ENCODE assay signal across 14 cellular contexts in the genomic region with DNA sequence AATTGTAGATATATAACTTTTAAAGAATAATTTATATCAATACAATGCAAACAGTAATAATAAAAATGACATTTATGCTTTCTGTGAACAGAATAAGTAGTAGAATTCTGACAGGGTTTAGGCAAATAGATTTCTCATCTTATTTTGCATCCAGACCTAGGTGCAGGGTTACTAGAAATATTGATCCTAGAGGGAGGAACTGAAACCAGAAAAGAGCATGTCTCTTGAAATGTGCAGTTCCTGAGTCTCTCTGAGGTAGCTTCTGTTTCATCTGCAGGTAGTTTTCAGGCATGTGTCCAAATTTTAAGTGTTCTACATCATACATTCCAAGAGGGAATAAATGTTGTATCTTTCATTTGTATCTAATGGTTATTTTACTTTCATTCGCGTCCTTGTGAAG.
DNase-seq lines count a peak whose midpoint lies in the region; ATAC-seq and TF ChIP-seq lines count a peak whose summit lies in the region.
"Had no signal": no experiment of that assay in that cellular context is flagged by ENCODE, and none has a peak within 500 bp of the region (broad histone marks: within the 10 kb centered on the region; RNA-seq: fewer than 3 reads in every experiment).

No MANE protein-coding gene starts in this region.

- no peaks in the 10 kb centered on the region for H3K9me3 ChIP-seq in suprapubic skin
- H3K9me3 ChIP-seq: lower lobe of right lung, SJSA1 had no signal

- H3K36me3 Mint-ChIP-seq in neural crest cell (ENCODE audit: low read depth), result no peaks in the 10 kb centered on the region

- no peaks in the 10 kb centered on the region for H3K27me3 Mint-ChIP-seq in neural crest cell (ENCODE audit: low read depth)

- no peaks in the 10 kb centered on the region for H3K27me3 ChIP-seq in suprapubic skin
- H3K27me3 ChIP-seq: SJSA1 had no signal

- ATAC-seq in GM19043 (IDR thresholded peaks at IDR 0.05; ENCODE audit: low read depth, unreplicated experiment) (peak; percentile 98), GM21825 (IDR thresholded peaks at IDR 0.05; ENCODE audit: unreplicated experiment) (peak; percentile 95), HG03139 (IDR thresholded peaks at IDR 0.05; ENCODE audit: unreplicated experiment) (peak; percentile 99)
- ATAC-seq: activated CD4-positive, CD25-positive, alpha-beta regulatory T cell treated with anti-CD3 and anti-CD28 coated beads, Interleukin-2, amount 50 U/mL, for 24 hours; lower lobe of right lung had no signal

- DNase-seq in neural crest cell (ENCODE audit: low read depth, low spot score) (no peak), SIG-M5 (lab: John Stamatoyannopoulos, UW) (no peak), SHP77 treated with DMSO at 0.1 percent for 48 hours (lab: John Stamatoyannopoulos, UW) (no peak), suprapubic skin (ENCODE audit: low spot score in 2 of 2) (no peak)
- DNase-seq: hypothalamus; lower lobe of right lung; NCI-H524 treated with DMSO at 0.1 percent for 48 hours; stimulated activated CD4-positive, alpha-beta T cell treated with anti-CD3 and anti-CD28 coated beads, Interleukin-15, amount 100 ng/mL, for 24 hours had no signal

- WGBS in suprapubic skin, result 90% methylated on average over 2 of the region's 2 CpGs

- no peak overlapping the region for H3K4me3 Mint-ChIP-seq in neural crest cell
- H3K4me3 Mint-ChIP-seq: activated T-helper 1 cell treated with anti-CD3 and anti-CD28 coated beads, Interleukin-12 subunit alpha, Interleukin-12 subunit beta, Interleukin-2, Interleukin-4 antibody, amounts not matched to agents 30 ng/mL and 10 ng/mL and 1 ng/mL, durations not matched to agents 14 hours and 24 hours and 36 hours had no signal

- H3K4me1 Mint-ChIP-seq in neural crest cell, result no peaks in the 10 kb centered on the region

- H3K27ac Mint-ChIP-seq in neural crest cell (ENCODE audit: unreplicated experiment), result peak overlapping the region; percentile 81
- H3K27ac Mint-ChIP-seq: activated T-helper 1 cell treated with anti-CD3 and anti-CD28 coated beads, Interleukin-12 subunit alpha, Interleukin-12 subunit beta, Interleukin-2, Interleukin-4 antibody, amounts not matched to agents 30 ng/mL and 10 ng/mL and 1 ng/mL, durations not matched to agents 14 hours and 24 hours and 36 hours had no signal

- TF ChIP-seq CTCF in neural crest cell (conservative IDR thresholded peaks at IDR 0.05) (no peak), suprapubic skin (IDR thresholded peaks at IDR 0.05) (no peak)

- H3K4me1 ChIP-seq in suprapubic skin, result no peaks in the 10 kb centered on the region
- H3K4me1 ChIP-seq: lower lobe of right lung, SJSA1 had no signal

- H3K4me3 ChIP-seq in suprapubic skin, result no peak overlapping the region
- H3K4me3 ChIP-seq: lower lobe of right lung, SJSA1 had no signal

- no peak for TF ChIP-seq EP300 in suprapubic skin (IDR thresholded peaks at IDR 0.05)

- no peak overlapping the region for H3K27ac ChIP-seq in suprapubic skin
- H3K27ac ChIP-seq: lower lobe of right lung, SJSA1 had no signal

- no peak for TF ChIP-seq POLR2A in suprapubic skin (IDR thresholded peaks at IDR 0.05)

- peaks cover 9% of the 10 kb centered on the region for H3K9me3 Mint-ChIP-seq in neural crest cell

- no peaks in the 10 kb centered on the region for H3K36me3 ChIP-seq in suprapubic skin
- H3K36me3 ChIP-seq: lower lobe of right lung, SJSA1 had no signal
